Comparison of ENCODE assay signal across 17 cellular contexts in genomic region chr21:41695513-41695912, GRCh38.
"Had no signal": no experiment of that assay in that cellular context is flagged by ENCODE, and none has a peak within 500 bp of the region (broad histone marks: within the 10 kb centered on the region; RNA-seq: fewer than 3 reads in every experiment).

No MANE protein-coding gene starts in this region.

- DNase-seq: activated CD4-positive, alpha-beta T cell treated with anti-CD3 and anti-CD28 coated beads for 1 hour; activated CD4-positive, alpha-beta T cell treated with anti-CD3 and anti-CD28 coated beads, Interleukin-2, amount 50 U/mL, for 4 hours; activated naive CD4-positive, alpha-beta T cell treated with Interleukin-2 at 50 U/mL for 16 hours; activated T-cell treated with anti-CD3 and anti-CD28 coated beads for 4 hours; brain microvascular endothelial cell; left ventricle myocardium superior; mesenchymal stem cell; right cardiac atrium; small intestine; stimulated activated CD4-positive, alpha-beta T cell treated with anti-CD3 and anti-CD28 coated beads, Interleukin-4, amount 100 ng/mL, for 24 hours; stimulated activated naive CD4-positive, alpha-beta T cell; uterus had no signal

- H3K36me3 Mint-ChIP-seq: natural killer cell treated with Interleukin-12 subunit alpha and Interleukin-12 subunit beta and Interleukin-15 and Interleukin-18, amount 100 ng/mL, for 72 hours had no signal

- H3K27ac ChIP-seq: brain microvascular endothelial cell, coronary artery, hepatocyte, tibial nerve, uterus had no signal

- H3K4me3 Mint-ChIP-seq: central memory CD8-positive, alpha-beta T cell; natural killer cell treated with Interleukin-12 subunit alpha and Interleukin-12 subunit beta and Interleukin-15 and Interleukin-18, amount 100 ng/mL, for 72 hours had no signal

- H3K27ac Mint-ChIP-seq: natural killer cell treated with Interleukin-12 subunit alpha and Interleukin-12 subunit beta and Interleukin-15 and Interleukin-18, amount 100 ng/mL, for 72 hours had no signal

- H3K27me3 ChIP-seq: brain microvascular endothelial cell, hepatocyte, uterus had no signal

- H3K4me1 ChIP-seq: tibial nerve, uterus had no signal

- H3K79me2 ChIP-seq: hepatocyte had no signal

- H2AFZ ChIP-seq: hepatocyte had no signal

- H3K9me3 ChIP-seq: tibial nerve, uterus had no signal

- H3K4me2 ChIP-seq: hepatocyte had no signal

- H3K4me1 Mint-ChIP-seq: central memory CD8-positive, alpha-beta T cell had no signal

- H3K9me3 Mint-ChIP-seq: central memory CD8-positive, alpha-beta T cell; natural killer cell treated with Interleukin-12 subunit alpha and Interleukin-12 subunit beta and Interleukin-15 and Interleukin-18, amount 100 ng/mL, for 72 hours had no signal
